ENCODE assay signal across 25 cellular contexts in the genomic region with DNA sequence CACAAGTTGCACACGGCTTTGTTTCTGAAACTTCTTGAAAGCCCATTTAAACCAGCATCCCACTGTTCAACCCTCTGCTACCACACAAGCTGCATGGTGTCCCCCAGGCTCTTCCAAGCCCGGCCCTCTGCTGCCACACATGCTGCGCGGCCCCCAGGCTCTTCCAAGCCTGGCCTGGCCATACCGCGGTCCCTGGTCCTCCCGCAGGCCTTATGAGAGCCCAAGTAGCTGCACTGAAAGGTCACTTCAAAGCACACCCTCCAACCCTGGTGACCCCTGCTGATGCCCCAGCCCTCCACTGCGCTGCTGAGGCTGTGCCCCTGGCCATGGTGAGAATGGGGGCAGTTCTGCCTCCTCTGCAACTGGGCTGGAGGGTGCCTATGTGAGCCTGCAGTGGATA. TPM values are rescaled to one million over a fixed set of nuclear protein-coding genes. Genes with fewer than 3 reads are reported as not detected.
"Had no signal": no experiment of that assay in that cellular context is flagged by ENCODE, and none has a peak within 500 bp of the region (broad histone marks: within the 10 kb centered on the region; RNA-seq: fewer than 3 reads in every experiment).

No MANE protein-coding gene starts in this region.

- H3K9me3 Mint-ChIP-seq: central memory CD8-positive, alpha-beta T cell; effector memory CD8-positive, alpha-beta T cell; naive thymus-derived CD8-positive, alpha-beta T cell had no signal

- H3K4me3 ChIP-seq: esophagus squamous epithelium, mucosa of descending colon, ovary, spleen, thoracic aorta had no signal

- H3K27me3 Mint-ChIP-seq: stimulated activated naive CD8-positive, alpha-beta T cell treated with anti-CD3 and anti-CD28 coated beads, Interleukin-15, Interleukin-2, amounts not matched to agents 100 ng/mL and 50 ng/mL, for 24 hours had no signal

- H3K36me3 Mint-ChIP-seq: naive thymus-derived CD8-positive, alpha-beta T cell; stimulated activated memory B cell treated with anti-CD40 and anti-IgM and Interleukin-4, amounts not matched to agents 10 μg/mL and 1 μg/mL and 100 μg/mL, for 72 hours had no signal

- H3K9me3 ChIP-seq: esophagus squamous epithelium, mucosa of descending colon, ovary, spleen, thoracic aorta had no signal

- ATAC-seq: effector memory CD8-positive, alpha-beta T cell; mucosa of descending colon; naive thymus-derived CD8-positive, alpha-beta T cell; right cardiac atrium; stimulated activated memory B cell treated with anti-CD40 and anti-IgM and Interleukin-4, amounts not matched to agents 10 μg/mL and 1 μg/mL and 100 μg/mL, for 72 hours had no signal

- H3K4me3 Mint-ChIP-seq: central memory CD8-positive, alpha-beta T cell; effector memory CD8-positive, alpha-beta T cell; naive thymus-derived CD8-positive, alpha-beta T cell; stimulated activated memory B cell treated with anti-CD40 and anti-IgM and Interleukin-4, amounts not matched to agents 10 μg/mL and 1 μg/mL and 100 μg/mL, for 72 hours; stimulated activated naive CD8-positive, alpha-beta T cell treated with anti-CD3 and anti-CD28 coated beads, Interleukin-15, Interleukin-2, amounts not matched to agents 100 ng/mL and 50 ng/mL, for 24 hours had no signal

- DNase-seq: effector memory CD8-positive, alpha-beta T cell; esophagus squamous epithelium; foreskin fibroblast; head of caudate nucleus; hippocampal formation; mesendoderm; mucosa of descending colon; naive thymus-derived CD8-positive, alpha-beta T cell; ovary; right cardiac atrium; spleen; stimulated activated CD4-positive, alpha-beta T cell treated with anti-CD3 and anti-CD28 coated beads, Interleukin-15, amount 100 ng/mL, for 24 hours; stimulated activated CD4-positive, alpha-beta T cell treated with anti-CD3 and anti-CD28 coated beads, Interleukin-1b, Interleukin-23, amount 100 ng/mL, for 48 hours; stimulated activated CD4-positive, alpha-beta T cell treated with anti-CD3 and anti-CD28 coated beads, Interleukin-4, amount 100 ng/mL, for 24 hours; trophoblast cell had no signal

- H3K4me1 Mint-ChIP-seq: central memory CD8-positive, alpha-beta T cell had no signal

- H3K27ac ChIP-seq: esophagus squamous epithelium, ovary, spleen, thoracic aorta had no signal

- H3K27ac Mint-ChIP-seq: effector memory CD8-positive, alpha-beta T cell; naive thymus-derived CD8-positive, alpha-beta T cell; stimulated activated memory B cell treated with anti-CD40 and anti-IgM and Interleukin-4, amounts not matched to agents 10 μg/mL and 1 μg/mL and 100 μg/mL, for 72 hours; stimulated activated naive CD8-positive, alpha-beta T cell treated with anti-CD3 and anti-CD28 coated beads, Interleukin-15, Interleukin-2, amounts not matched to agents 100 ng/mL and 50 ng/mL, for 24 hours had no signal

- H3K36me3 ChIP-seq: esophagus squamous epithelium, ovary, spleen, thoracic aorta had no signal

- H3K27me3 ChIP-seq: ovary had no signal

RNA-seq across cellular contexts. Expression of gene PVALEF, which starts 25.9 kb away (rescaled TPM):
- total RNA-seq: epithelial cell of proximal tubule; esophagus squamous epithelium; kidney epithelial cell; liver; lung microvascular endothelial cell; mucosa of descending colon; naive thymus-derived CD8-positive, alpha-beta T cell; ovary; posterior vena cava; right cardiac atrium; spleen; thoracic aorta had no signal
- polyA plus RNA-seq: liver; naive thymus-derived CD8-positive, alpha-beta T cell; neural cell; ovary; right cardiac atrium; spleen had no signal

RNA-seq across cellular contexts. Expression of gene AATK, which starts 26.6 kb away (rescaled TPM):
- polyA plus RNA-seq: naive thymus-derived CD8-positive, alpha-beta T cell had no signal
